In genomic region chr5:11182441-11183080, GRCh38 we compare ENCODE assay signal across 8 cellular contexts.
DNase-seq lines count a peak whose midpoint lies in the region; ATAC-seq and TF ChIP-seq lines count a peak whose summit lies in the region.

No MANE protein-coding gene starts in this region.

- H3K27me3 ChIP-seq in BE2C: no peaks in the 10 kb centered on the region
- H3K27me3 ChIP-seq in lung (ENCODE audit: control insufficient read depth, insufficient read depth): no peaks in the 10 kb centered on the region

- CTCF ChIA-PET in T-cell (lab: Charles Lee): no interaction called here

- H3K9me3 ChIP-seq in BE2C (no peaks in the 10 kb centered on the region), lung (ENCODE audit: control insufficient read depth in 2 of 2, insufficient read depth in 1 of 2, low read length in 1 of 2) (peaks cover 0 to 4% of the 10 kb centered on the region in 2 donors)

- no peaks in the 10 kb centered on the region for H3K4me1 Mint-ChIP-seq in T-cell

- H3K4me3 ChIP-seq in BE2C (ENCODE audit: low read depth, low read length) (no peak overlapping the region), lung (no peak overlapping the region)

- no peak for DNase-seq in BE2C
- DNase-seq in NCI-H1048 (lab: John Stamatoyannopoulos, UW): peak; percentile 77
- DNase-seq in astrocyte of the hippocampus (ENCODE audit: low read depth, low spot score): peak; percentile 79
- no peak for DNase-seq in lung (ENCODE audit: low spot score)
- DNase-seq in T-cell: no peak
- DNase-seq in GM19240 (ENCODE audit: insufficient read length, low spot score): no peak
- DNase-seq in COLO668 (lab: John Stamatoyannopoulos, UW; ENCODE audit: unreplicated experiment): no peak

- POLR2A ChIA-PET in T-cell (lab: Charles Lee): no interaction called here

- no peak overlapping the region for H3K4me3 Mint-ChIP-seq in T-cell

- TF ChIP-seq CTCF in BE2C (IDR thresholded peaks at IDR 0.05; ENCODE audit: low read depth, low read length) (peak; percentile 52), lung (IDR thresholded peaks at IDR 0.05; ENCODE audit: control extremely low read depth, extremely low read depth) (no peak)

- 57% methylated on average over 3 of the region's 3 CpGs for WGBS in lung, 2 donors

- H3K4me1 ChIP-seq in BE2C (no peaks in the 10 kb centered on the region), lung (ENCODE audit: control insufficient read depth in 2 of 2, insufficient read depth in 2 of 2, low read length in 2 of 2) (no peaks in the 10 kb centered on the region)

- no peak overlapping the region for H3K27ac ChIP-seq in lung (ENCODE audit: low read depth in 1 of 2, low read length in 1 of 2)

- H3K27ac Mint-ChIP-seq in T-cell: no peak overlapping the region

- no peaks in the 10 kb centered on the region for H3K36me3 Mint-ChIP-seq in T-cell

- peaks cover 6 to 9% of the 10 kb centered on the region in 2 donors for H3K27me3 Mint-ChIP-seq in T-cell

- ATAC-seq in GM18909 (IDR thresholded peaks at IDR 0.05; ENCODE audit: poor library complexity, unreplicated experiment): peak; percentile 65
- peak; percentile 37 for ATAC-seq in lung (ENCODE audit: insufficient read depth, low FRiP score)
- no peak for ATAC-seq in T-cell (replicated peaks in 1 of 4)

- H3K9me3 Mint-ChIP-seq in T-cell: no peaks in the 10 kb centered on the region

- H3K36me3 ChIP-seq in BE2C (no peaks in the 10 kb centered on the region), lung (ENCODE audit: control insufficient read depth in 2 of 2, insufficient read depth in 2 of 2, low read length in 2 of 2) (no peaks in the 10 kb centered on the region)

Comparison
In these comparisons a context has a peak if more than half of its experiments do, and no peak if none do; other contexts are left out.
1. DNase-seq: peak in NCI-H1048 (single experiment) and astrocyte of the hippocampus (single experiment); none in BE2C (single experiment), lung (single experiment), T-cell (0 of 34), GM19240 (single experiment) and COLO668 (single experiment).
2. ATAC-seq: peak in GM18909 (single experiment) and lung (single experiment); none in T-cell (0 of 4).